9 cellular contexts compared by ENCODE assay signal in the genomic region with DNA sequence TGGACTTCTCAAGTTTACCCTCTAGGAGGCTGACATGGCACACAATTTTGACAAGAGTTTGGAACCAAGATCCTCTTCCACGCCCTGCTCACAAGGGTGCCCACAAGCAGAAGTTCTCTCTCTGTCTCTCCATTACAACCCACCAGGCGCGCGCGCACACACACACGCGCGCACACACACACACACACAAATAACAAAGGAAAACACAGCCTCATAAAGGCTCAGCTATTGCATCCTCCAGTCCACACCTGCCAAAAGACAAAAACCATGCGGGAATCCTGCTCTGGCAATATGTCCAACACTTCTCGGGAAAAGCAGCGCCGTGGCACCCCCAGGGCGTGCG. TPM values are rescaled to one million over a fixed set of nuclear protein-coding genes. Genes with fewer than 3 reads are reported as not detected.
A peak's percentile ranks its signal among the peaks of the same experiment; 100 is the strongest.
DNase-seq lines count a peak whose midpoint lies in the region; ATAC-seq, FAIRE-seq and TF ChIP-seq lines count a peak whose summit lies in the region.
"Had no signal": no experiment of that assay in that cellular context is flagged by ENCODE, and none has a peak within 500 bp of the region (broad histone marks: within the 10 kb centered on the region; RNA-seq: fewer than 3 reads in every experiment).

No MANE protein-coding gene starts in this region.

- TF ChIP-seq CTCF in H9 (conservative IDR thresholded peaks at IDR 0.05): no peak
- TF ChIP-seq CTCF in foreskin keratinocyte (conservative IDR thresholded peaks at IDR 0.05): no peak

- no peak overlapping the region for H2BK20ac ChIP-seq in H9 (ENCODE audit: low read depth, low read length, poor library complexity, severe bottlenecking)

- no CpG with 5 or more reads among the region's 14 CpGs for WGBS in H9 (ENCODE audit: extremely low coverage, insufficient read length, low lambda C conversion rate)
- WGBS in ectodermal cell, 2 experiments: 28 to 33% methylated on average over 14 of the region's 14 CpGs

- H2AFZ ChIP-seq in H9 (ENCODE audit: low read length) (no peak overlapping the region), neuron (ENCODE audit: low read depth, low read length) (peak overlapping the region; percentile 89)

- H2BK120ac ChIP-seq in H9 (ENCODE audit: low read depth, low read length, poor library complexity, severe bottlenecking): no peak overlapping the region

- H3K27me3 Mint-ChIP-seq in H9 (ENCODE audit: low read depth): peaks cover 37% of the 10 kb centered on the region

- H3K27ac ChIP-seq in H9 (ENCODE audit: insufficient read length, low read depth, low read length) (no peak overlapping the region), ectodermal cell (ENCODE audit: insufficient read depth, low read depth, low read length, poor library complexity, severe bottlenecking) (no peak overlapping the region), foreskin keratinocyte (no peak overlapping the region)

- no peaks in the 10 kb centered on the region for H4K20me1 ChIP-seq in H9 (ENCODE audit: control insufficient read depth, insufficient read depth, insufficient read length)

- no peak overlapping the region for H3K4ac ChIP-seq in H9 (ENCODE audit: low read depth, low read length)

- in situ Hi-C loops in KBM-7 (cut with MboI; ENCODE audit: low pct_unique_long_range_greater_than_20kb, low sequenced_read_pairs): no loop called here

- DNase-seq in H9 (no peak), NCI-H524 treated with DMSO at 0.1 percent for 48 hours (lab: John Stamatoyannopoulos, UW) (peak; percentile 14), foreskin keratinocyte (no peak), GM12892 (ENCODE audit: insufficient read length) (no peak), KBM-7 (no peak)
- no peak for DNase-seq in activated T-cell treated with anti-CD3 and anti-CD28 coated beads, Interleukin-2, amount 50 U/mL, for 1 hour
- DNase-seq: immature natural killer cell had no signal

- no peak for ATAC-seq in foreskin keratinocyte

- H3K4me1 ChIP-seq in H9 (ENCODE audit: insufficient read depth, low read length) (0 out of 2 replicates have a peak, but pooled peaks cover 2% of the 10 kb centered on the region), ectodermal cell (ENCODE audit: control insufficient read depth, insufficient read depth, low read length) (peaks cover 11% of the 10 kb centered on the region), neuron (ENCODE audit: insufficient read depth, low read length) (peaks cover 6% of the 10 kb centered on the region), foreskin keratinocyte (no peaks in the 10 kb centered on the region)

- H3K9ac ChIP-seq in H9 (ENCODE audit: extremely low read depth, insufficient read length, low read length): no peak overlapping the region

- peaks cover 12 to 16% of the 10 kb centered on the region in 2 experiments for H3K4me1 Mint-ChIP-seq in H9
- H3K4me1 Mint-ChIP-seq: immature natural killer cell had no signal

- H4K91ac ChIP-seq in H9 (ENCODE audit: insufficient read length, low read depth, low read length): no peak overlapping the region

- no peak overlapping the region for H3K14ac ChIP-seq in H9 (ENCODE audit: insufficient read depth, low read length)

- H3K79me2 ChIP-seq in H9 (ENCODE audit: insufficient read depth, low read length): no peaks in the 10 kb centered on the region

- no peak overlapping the region for H3K27ac Mint-ChIP-seq in H9
- H3K27ac Mint-ChIP-seq: immature natural killer cell had no signal

- no peaks in the 10 kb centered on the region for H3K79me1 ChIP-seq in H9 (ENCODE audit: insufficient read depth, low read depth, low read length, poor library complexity, severe bottlenecking)

- no peak overlapping the region for H2BK5ac ChIP-seq in H9 (ENCODE audit: insufficient read length, low read length)

- TF ChIP-seq POLR2A in GM12892 (IDR thresholded peaks at IDR 0.05; ENCODE audit: low read depth, low read length): no peak

- H3K27me3 ChIP-seq in H9 (ENCODE audit: insufficient read depth, low read length) (peaks cover 10% of the 10 kb centered on the region; the same call in 1 of the 2 replicates), ectodermal cell (ENCODE audit: control insufficient read depth, insufficient read depth, low read length, poor library complexity, severe bottlenecking) (peaks cover 22% of the 10 kb centered on the region), neuron (ENCODE audit: insufficient read depth, low read length) (peaks cover 3% of the 10 kb centered on the region), foreskin keratinocyte (peaks cover 44% of the 10 kb centered on the region)

- H3K9me3 ChIP-seq in H9 (ENCODE audit: control insufficient read depth, low read depth, low read length): no peaks in the 10 kb centered on the region
- H3K9me3 ChIP-seq in ectodermal cell (ENCODE audit: control insufficient read depth, low read length): no peaks in the 10 kb centered on the region
- no peaks in the 10 kb centered on the region for H3K9me3 ChIP-seq in neuron (ENCODE audit: low read length)

- H2BK12ac ChIP-seq in H9 (ENCODE audit: insufficient read length, low read depth, low read length): no peak overlapping the region

- no peak overlapping the region for H4K8ac ChIP-seq in H9 (replicated peaks; ENCODE audit: insufficient read length, low read depth, low read length)

- no peak overlapping the region for H3K23ac ChIP-seq in H9 (ENCODE audit: insufficient read length, low read depth, low read length)

- no peak overlapping the region for H3K56ac ChIP-seq in H9 (ENCODE audit: insufficient read length, low read depth, low read length)

- no peak for FAIRE-seq in GM12892 (lab: Jason Lieb, UNC)

- no peak overlapping the region for H3T11ph ChIP-seq in H9 (ENCODE audit: low read length)

- H2BK15ac ChIP-seq in H9 (ENCODE audit: low read depth, low read length): no peak overlapping the region

- peak overlapping the region; percentile 61 to 85 for H3K4me3 Mint-ChIP-seq in H9
- H3K4me3 Mint-ChIP-seq: immature natural killer cell had no signal

- H3K36me3 Mint-ChIP-seq in H9 (ENCODE audit: insufficient read depth in 1 of 3, low read depth in 3 of 3): no peaks in the 10 kb centered on the region
- H3K36me3 Mint-ChIP-seq: immature natural killer cell had no signal

- peaks cover 0 to 3% of the 10 kb centered on the region in 2 experiments; a peak in 1 of 5 replicates for H3K9me3 Mint-ChIP-seq in H9

- peak overlapping the region; percentile 75 for H3K4me2 ChIP-seq in H9 (ENCODE audit: insufficient read depth, insufficient read length, low read length)

- H3K18ac ChIP-seq in H9 (ENCODE audit: insufficient read length, low read depth, low read length): no peak overlapping the region

- H3K4me3 ChIP-seq in ectodermal cell (ENCODE audit: insufficient read depth, low read depth, low read length): peak overlapping the region; percentile 48
- peak overlapping the region; percentile 61 for H3K4me3 ChIP-seq in neuron (ENCODE audit: low read length)

- H3K36me3 ChIP-seq in ectodermal cell (ENCODE audit: control insufficient read depth, insufficient read depth, low read length) (no peaks in the 10 kb centered on the region), neuron (ENCODE audit: insufficient read depth, low read length) (no peaks in the 10 kb centered on the region)

- H4K5ac ChIP-seq in H9 (ENCODE audit: insufficient read length, low read depth, low read length): no peak overlapping the region

- H2AK5ac ChIP-seq in H9 (ENCODE audit: insufficient read length, low read length): no peak overlapping the region

- H3K23me2 ChIP-seq in H9 (ENCODE audit: insufficient read length, low read depth, low read length, poor library complexity, severe bottlenecking): peaks cover 10% of the 10 kb centered on the region

RNA-seq across cellular contexts. Expression of gene PAK5, which starts 0.9 kb away (rescaled TPM):
- total RNA-seq in H9 (2021) (0.20 and 0.37 TPM in 2 replicates), foreskin keratinocyte (not detected in 2 replicates)
- polyA plus RNA-seq in ectodermal cell (2013, experiment 1 of 4): 2.2 TPM
- 1.5 TPM for polyA plus RNA-seq in ectodermal cell (2013, experiment 2 of 4)
- 1.7 TPM for polyA plus RNA-seq in ectodermal cell (2013, experiment 3 of 4)
- 1.7 TPM for polyA plus RNA-seq in ectodermal cell (2013, experiment 4 of 4)
- polyA plus RNA-seq in foreskin keratinocyte: not detected in 2 replicates
- not detected for polyA plus RNA-seq in GM12892 (2012; ENCODE audit: missing spikeins)
- polyA plus RNA-seq: immature natural killer cell had no signal
